17 cellular contexts compared by ENCODE assay signal in genomic region chr4:121140712-121141111, GRCh38. TPM values are rescaled to one million over a fixed set of nuclear protein-coding genes. Genes with fewer than 3 reads are reported as not detected.
DNase-seq lines count a peak whose midpoint lies in the region; ATAC-seq and TF ChIP-seq lines count a peak whose summit lies in the region.
"Had no signal": no experiment of that assay in that cellular context is flagged by ENCODE, and none has a peak within 500 bp of the region (broad histone marks: within the 10 kb centered on the region; RNA-seq: fewer than 3 reads in every experiment).

No MANE protein-coding gene starts in this region.

- peak overlapping the region; percentile 92 for H3K27ac Mint-ChIP-seq in activated naive CD8-positive, alpha-beta T cell treated with anti-CD3 and anti-CD28 coated beads, Interleukin-2, amount 50 U/mL, for 24 hours
- no peak overlapping the region for H3K27ac Mint-ChIP-seq in CD14-positive monocyte
- H3K27ac Mint-ChIP-seq: activated T-cell treated with anti-CD3 and anti-CD28 coated beads, Interleukin-2, amount 50 U/mL, for 72 hours had no signal

- H3K27me3 Mint-ChIP-seq in activated naive CD8-positive, alpha-beta T cell treated with anti-CD3 and anti-CD28 coated beads, Interleukin-2, amount 50 U/mL, for 24 hours, result no peaks in the 10 kb centered on the region
- no peaks in the 10 kb centered on the region for H3K27me3 Mint-ChIP-seq in CD14-positive monocyte (ENCODE audit: low read depth in 3 of 3)

- CTCF ChIA-PET in A673 (lab: Charles Lee), result no interaction called here

- H3K4me1 Mint-ChIP-seq in activated naive CD8-positive, alpha-beta T cell treated with anti-CD3 and anti-CD28 coated beads, Interleukin-2, amount 50 U/mL, for 24 hours, result peaks cover 71% of the 10 kb centered on the region
- no peaks in the 10 kb centered on the region for H3K4me1 Mint-ChIP-seq in CD14-positive monocyte

- H3K9me3 ChIP-seq in A673 (ENCODE audit: low read depth, low read length, poor library complexity, severe bottlenecking), result no peaks in the 10 kb centered on the region
- H3K9me3 ChIP-seq: esophagus squamous epithelium, testis had no signal

- no peaks in the 10 kb centered on the region for H3K9me3 Mint-ChIP-seq in activated naive CD8-positive, alpha-beta T cell treated with anti-CD3 and anti-CD28 coated beads, Interleukin-2, amount 50 U/mL, for 24 hours
- no peaks in the 10 kb centered on the region for H3K9me3 Mint-ChIP-seq in CD14-positive monocyte
- H3K9me3 Mint-ChIP-seq: activated T-cell treated with anti-CD3 and anti-CD28 coated beads, Interleukin-2, amount 50 U/mL, for 72 hours had no signal

- POLR2A ChIA-PET in A673 (lab: Charles Lee; ENCODE audit: low non-redundant PET), result no interaction called here

- no peak for ATAC-seq in activated naive CD8-positive, alpha-beta T cell treated with anti-CD3 and anti-CD28 coated beads, Interleukin-2, amount 50 U/mL, for 24 hours
- ATAC-seq in HG03135 (IDR thresholded peaks at IDR 0.05; ENCODE audit: unreplicated experiment) (no peak), HG02840 (IDR thresholded peaks at IDR 0.05; ENCODE audit: low FRiP score, unreplicated experiment) (no peak)
- ATAC-seq: activated T-cell treated with anti-CD3 and anti-CD28 coated beads, Interleukin-2, amount 50 U/mL, for 72 hours; HCT116 had no signal

- intact Hi-C loops in A673 (cut with micrococcal nuclease; ENCODE audit: unreplicated experiment) (no loop called here), CD14-positive monocyte (cut with micrococcal nuclease) (no loop called here)

- H3K4me3 ChIP-seq in A673 (ENCODE audit: low read depth, low read length, poor library complexity, severe bottlenecking), result no peak overlapping the region
- H3K4me3 ChIP-seq in fibroblast of the aortic adventitia (ENCODE audit: low read depth, low read length), result no peak overlapping the region
- H3K4me3 ChIP-seq: dorsolateral prefrontal cortex, esophagus squamous epithelium, testis had no signal

- TF ChIP-seq CTCF in A673 (conservative IDR thresholded peaks at IDR 0.05; ENCODE audit: low read depth, low read length), result no peak
- no peak for TF ChIP-seq CTCF in fibroblast of the aortic adventitia (IDR thresholded peaks at IDR 0.05; ENCODE audit: insufficient read depth, low read length)
- TF ChIP-seq CTCF in CD14-positive monocyte (IDR thresholded peaks at IDR 0.05), result no peak

- H3K27ac ChIP-seq in A673 (ENCODE audit: low read depth, low read length, poor library complexity, severe bottlenecking), result no peak overlapping the region
- H3K27ac ChIP-seq: dorsolateral prefrontal cortex, esophagus squamous epithelium, testis had no signal

- no TSS peak for BruUV-seq in A673 (replicated peaks; lab: Mats Ljungman, UMichigan)

- H3K27me3 ChIP-seq in A673 (replicated peaks; ENCODE audit: insufficient read depth, low read depth, low read length, poor library complexity), result no peaks in the 10 kb centered on the region
- H3K27me3 ChIP-seq: esophagus squamous epithelium, testis had no signal

- H3K36me3 ChIP-seq in A673 (ENCODE audit: insufficient read depth, low read length, poor library complexity, severe bottlenecking), result no peaks in the 10 kb centered on the region
- H3K36me3 ChIP-seq: esophagus squamous epithelium had no signal

- peaks cover 6% of the 10 kb centered on the region for H3K36me3 Mint-ChIP-seq in activated naive CD8-positive, alpha-beta T cell treated with anti-CD3 and anti-CD28 coated beads, Interleukin-2, amount 50 U/mL, for 24 hours (ENCODE audit: low read depth)
- H3K36me3 Mint-ChIP-seq in CD14-positive monocyte, result no peaks in the 10 kb centered on the region

- DNase-seq in A673 (ENCODE audit: low spot score) (peak; percentile 81), GM04504 (ENCODE audit: low read depth) (peak; percentile 89), fibroblast of the aortic adventitia (ENCODE audit: low read depth) (peak; percentile 76), AG08396 (ENCODE audit: low spot score) (no peak), CD14-positive monocyte (ENCODE audit: low spot score) (no peak)
- no peak for DNase-seq in activated naive CD8-positive, alpha-beta T cell treated with anti-CD3 and anti-CD28 coated beads, Interleukin-2, amount 50 U/mL, for 24 hours
- DNase-seq: activated T-cell treated with anti-CD3 and anti-CD28 coated beads, Interleukin-2, amount 50 U/mL, for 72 hours; dorsolateral prefrontal cortex; esophagus squamous epithelium; KBM-7; NCI-H1417 treated with DMSO at 0.1 percent for 48 hours; NCI-H2227 treated with DMSO at 0.1 percent for 48 hours; SIG-M5; testis had no signal

- peaks cover 15% of the 10 kb centered on the region for H3K4me1 ChIP-seq in A673 (ENCODE audit: insufficient read depth, low read length, poor library complexity, severe bottlenecking)
- H3K4me1 ChIP-seq: esophagus squamous epithelium, testis had no signal

- H3K4me3 Mint-ChIP-seq in activated naive CD8-positive, alpha-beta T cell treated with anti-CD3 and anti-CD28 coated beads, Interleukin-2, amount 50 U/mL, for 24 hours, result no peak overlapping the region
- no peak overlapping the region for H3K4me3 Mint-ChIP-seq in CD14-positive monocyte
- H3K4me3 Mint-ChIP-seq: activated T-cell treated with anti-CD3 and anti-CD28 coated beads, Interleukin-2, amount 50 U/mL, for 72 hours had no signal

RNA-seq across cellular contexts. Expression of gene TNIP3, which starts 23.4 kb away (rescaled TPM):
- total RNA-seq in A673 (2021) (0.44 and 0.58 TPM in 2 replicates), fibroblast of the aortic adventitia (ENCODE audit: low replicate concordance) (0.72 TPM in 1 of 2 replicates, not detected in the other)
- polyA plus RNA-seq in CD14-positive monocyte, result under 1 TPM in 1 of 2 donors, not detected in 1; 0.20 TPM

Comparison
In these comparisons a context has a peak if more than half of its experiments do, and no peak if none do; other contexts are left out.
1. DNase-seq: peak in A673 (single experiment), GM04504 (single experiment) and fibroblast of the aortic adventitia (single experiment); none in activated naive CD8-positive, alpha-beta T cell treated with anti-CD3 and anti-CD28 coated beads, Interleukin-2, amount 50 U/mL, for 24 hours (single experiment), AG08396 (single experiment) and CD14-positive monocyte (single experiment).